In genomic region chr4:73776363-73776762, GRCh38 we compare ENCODE assay signal across 8 cellular contexts. TPM values are rescaled to one million over a fixed set of nuclear protein-coding genes. Genes with fewer than 3 reads are reported as not detected.
DNase-seq lines count a peak whose midpoint lies in the region; ATAC-seq and TF ChIP-seq lines count a peak whose summit lies in the region.

No MANE protein-coding gene starts in this region.

- TF ChIP-seq POLR2A in upper lobe of left lung (IDR thresholded peaks at IDR 0.05) = no peak

- no peaks in the 10 kb centered on the region for H3K27me3 ChIP-seq in upper lobe of left lung

- H3K4me1 ChIP-seq in upper lobe of left lung = peaks cover 0 to 15% (median 10%) of the 10 kb centered on the region in 4 donors

- H3K27ac ChIP-seq in VCaP (peak overlapping the region; percentile 40), upper lobe of left lung (peak overlapping the region in 2 of 4 donors; percentile 8 to 55)

- no peak overlapping the region for H3K4me3 ChIP-seq in upper lobe of left lung

- H3K36me3 ChIP-seq in upper lobe of left lung = no peaks in the 10 kb centered on the region

- peak; percentile 59 to 76 for ATAC-seq in upper lobe of left lung (ENCODE audit: low FRiP score in 2 of 2)
- no peak for ATAC-seq in GM21737 (IDR thresholded peaks at IDR 0.05; ENCODE audit: unreplicated experiment)

- 13 to 15% methylated on average over 2 of the region's 2 CpGs for WGBS in upper lobe of left lung, 2 donors

- H3K9me3 ChIP-seq in upper lobe of left lung = no peaks in the 10 kb centered on the region

- peak in 1 of 4 donors; percentile 29 for TF ChIP-seq EP300 in upper lobe of left lung (IDR thresholded peaks at IDR 0.05)

- DNase-seq in NCI-H345 (lab: John Stamatoyannopoulos, UW) (peak; percentile 31), NCI-H345 treated with DMSO at 0.1 percent for 48 hours (lab: John Stamatoyannopoulos, UW; ENCODE audit: unreplicated experiment) (no peak), hepatic stellate cell (ENCODE audit: low spot score) (peak; percentile 6), upper lobe of left lung (peak in 1 of 2 donors; percentile 29), SIG-M5 treated with dmso at 0.1 percent for 504 hours (lab: John Stamatoyannopoulos, UW; ENCODE audit: unreplicated experiment) (no peak), T-helper 2 cell (no peak)

- no peak for TF ChIP-seq CTCF in VCaP (conservative IDR thresholded peaks at IDR 0.05)
- TF ChIP-seq CTCF in upper lobe of left lung (IDR thresholded peaks at IDR 0.05) = no peak

RNA-seq across cellular contexts. Expression of gene CXCL8, which starts 36.0 kb away (rescaled TPM):
- 10 to 100 TPM in 3 of 6 donors, 1 to 10 TPM in 3; 3.7 to 35.6 (median 12.2) TPM for total RNA-seq in upper lobe of left lung

Comparison
In these comparisons a context has a peak if more than half of its experiments do, and no peak if none do; other contexts are left out.
1. DNase-seq: peak in NCI-H345 (single experiment) and hepatic stellate cell (single experiment); none in NCI-H345 treated with DMSO at 0.1 percent for 48 hours (single experiment), SIG-M5 treated with dmso at 0.1 percent for 504 hours (single experiment) and T-helper 2 cell (0 of 5).